Comparison of ENCODE assay signal across 9 cellular contexts in genomic region chr1:39933956-39934941, GRCh38. TPM values are rescaled to one million over a fixed set of nuclear protein-coding genes. Genes with fewer than 3 reads are reported as not detected.
DNase-seq lines count a peak whose midpoint lies in the region; ATAC-seq and TF ChIP-seq lines count a peak whose summit lies in the region.
"Had no signal": no experiment of that assay in that cellular context is flagged by ENCODE, and none has a peak within 500 bp of the region (broad histone marks: within the 10 kb centered on the region; RNA-seq: fewer than 3 reads in every experiment).

No MANE protein-coding gene starts in this region.

- peak overlapping the region; percentile 85 for H3K27ac ChIP-seq in muscle layer of duodenum (ENCODE audit: low read length)

- H3K4me3 ChIP-seq in epithelial cell of esophagus (ENCODE audit: low read length), result no peak overlapping the region
- H3K4me3 ChIP-seq in muscle layer of duodenum (ENCODE audit: low read depth in 1 of 2, low read length in 2 of 2), result no peak overlapping the region

- peaks cover 3 to 4% of the 10 kb centered on the region in 2 donors for H3K4me1 ChIP-seq in muscle layer of duodenum (ENCODE audit: control insufficient read depth in 1 of 2, insufficient read depth in 2 of 2, low read length in 2 of 2)

- TF ChIP-seq CTCF in epithelial cell of esophagus (IDR thresholded peaks at IDR 0.05; ENCODE audit: insufficient read depth, low read depth, low read length, missing control alignments), result no peak

- no peak for ATAC-seq in GM18519 (IDR thresholded peaks at IDR 0.05; ENCODE audit: low FRiP score, unreplicated experiment)

- H3K9me3 ChIP-seq in muscle layer of duodenum (ENCODE audit: control insufficient read depth in 1 of 2, low read length in 2 of 2), result no peaks in the 10 kb centered on the region

- H3K36me3 ChIP-seq in muscle layer of duodenum (ENCODE audit: control insufficient read depth in 1 of 2, insufficient read depth in 2 of 2, low read length in 2 of 2), result no peaks in the 10 kb centered on the region

- DNase-seq in AG08396 (ENCODE audit: low spot score) (peak; percentile 89), MV-4-11 (lab: John Stamatoyannopoulos, UW) (peak; percentile 99), epithelial cell of esophagus (ENCODE audit: low read depth) (peak; percentile 96), occipital lobe (lab: John Stamatoyannopoulos, UW) (no peak), iPS-NIHi7 (ENCODE audit: extremely low spot score) (no peak), NCI-H1436 (lab: John Stamatoyannopoulos, UW) (no peak)
- DNase-seq: CD8-positive, alpha-beta memory T cell had no signal

- H3K27me3 ChIP-seq in muscle layer of duodenum (ENCODE audit: low read depth, low read length), result no peaks in the 10 kb centered on the region

RNA-seq across cellular contexts. Expression of gene MFSD2A, which starts 20.7 kb away (rescaled TPM):
- total RNA-seq in occipital lobe, result 18.4 TPM

RNA-seq across cellular contexts. Expression of gene MYCL, which starts 32.5 kb away (rescaled TPM):
- 12.5 TPM for total RNA-seq in occipital lobe

RNA-seq across cellular contexts. Expression of gene TRIT1, which starts 50.9 kb away (rescaled TPM):
- total RNA-seq in occipital lobe, result 42.7 TPM

Comparison
In these comparisons a context has a peak if more than half of its experiments do, and no peak if none do; other contexts are left out.
1. DNase-seq: peak in AG08396 (single experiment), MV-4-11 (single experiment) and epithelial cell of esophagus (single experiment); none in occipital lobe (single experiment), iPS-NIHi7 (single experiment) and NCI-H1436 (single experiment).